ENCODE assay signal across 21 cellular contexts in the genomic region with DNA sequence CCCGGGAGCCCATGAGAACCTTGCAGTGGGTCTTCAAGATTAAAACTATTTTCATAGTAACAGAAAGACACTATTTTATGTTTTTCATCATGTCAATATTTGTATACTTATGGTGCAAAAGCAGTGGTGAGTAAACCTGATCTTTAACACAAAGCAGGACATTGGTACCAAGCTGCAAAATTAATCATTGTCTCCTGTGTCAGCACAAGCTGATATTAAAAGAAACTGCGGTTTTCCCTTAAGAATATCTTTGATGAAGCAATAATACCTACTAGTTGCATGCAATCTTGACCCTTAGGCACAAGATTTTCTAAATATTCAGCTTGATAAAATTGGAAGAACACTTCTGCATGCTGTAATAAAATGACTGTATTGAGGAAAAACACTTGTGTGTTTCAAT.
DNase-seq lines count a peak whose midpoint lies in the region; ATAC-seq, FAIRE-seq and TF ChIP-seq lines count a peak whose summit lies in the region.
"Had no signal": no experiment of that assay in that cellular context is flagged by ENCODE, and none has a peak within 500 bp of the region (broad histone marks: within the 10 kb centered on the region; RNA-seq: fewer than 3 reads in every experiment).

No MANE protein-coding gene starts in this region.

- no peak for TF ChIP-seq RAD21 in liver (IDR thresholded peaks at IDR 0.05)
- TF ChIP-seq RAD21 in HepG2 (CRISPR knock-in tag; IDR thresholded peaks at IDR 0.05), result no peak

- no peak for TF ChIP-seq EP300 in HepG2 (IDR thresholded peaks at IDR 0.05; ENCODE audit: low read depth in 2 of 2, low read length in 2 of 2)
- TF ChIP-seq EP300 in HepG2 (CRISPR knock-in tag; IDR thresholded peaks at IDR 0.05; ENCODE audit: borderline replicate concordance), result no peak

- CTCF ChIA-PET in HepG2 (lab: Yijun Ruan, JAX; ENCODE audit: low intra/inter-chr PET ratio, low total read pairs), result no interaction called here

- H3K4me3 ChIP-seq in liver (ENCODE audit: low read depth in 1 of 3, low read length in 3 of 3), result no peak overlapping the region
- no peak overlapping the region for H3K4me3 ChIP-seq in HepG2 (replicated peaks in 1 of 3; ENCODE audit: insufficient read depth in 1 of 3, low read depth in 2 of 3, low read length in 3 of 3)
- no peak overlapping the region for H3K4me3 ChIP-seq in adipocyte (ENCODE audit: low read length)
- H3K4me3 ChIP-seq in right lobe of liver, result no peak overlapping the region
- H3K4me3 ChIP-seq: BLaER1 had no signal

- no peaks in the 10 kb centered on the region for H3K36me3 ChIP-seq in liver (ENCODE audit: control insufficient read depth in 4 of 4, insufficient read depth in 3 of 4, low read depth in 1 of 4, low read length in 3 of 4)
- no peaks in the 10 kb centered on the region for H3K36me3 ChIP-seq in HepG2 (replicated peaks in 1 of 2; ENCODE audit: control insufficient read depth in 1 of 2, insufficient read depth in 2 of 2, low read length in 2 of 2)
- H3K36me3 ChIP-seq in adipocyte (ENCODE audit: control insufficient read depth, insufficient read depth, low read length, severe bottlenecking), result no peaks in the 10 kb centered on the region
- no peaks in the 10 kb centered on the region for H3K36me3 ChIP-seq in right lobe of liver
- H3K36me3 ChIP-seq: BLaER1 had no signal

- POLR2A ChIA-PET in HepG2 (lab: Yijun Ruan, JAX), result no interaction called here

- H4K20me1 ChIP-seq in HepG2 (ENCODE audit: insufficient read depth, low read length), result no peaks in the 10 kb centered on the region
- H4K20me1 ChIP-seq: BLaER1 had no signal

- H3K27ac ChIP-seq in liver (ENCODE audit: low read depth in 1 of 2, low read length in 2 of 2), result no peak overlapping the region
- no peak overlapping the region for H3K27ac ChIP-seq in HepG2 (ENCODE audit: extremely low read length, insufficient read depth, low read length)
- H3K27ac ChIP-seq in right lobe of liver, result peak overlapping the region in 1 of 3 donors; percentile 46
- H3K27ac ChIP-seq: BLaER1 had no signal

- no peak for TF ChIP-seq POLR2A in HepG2 (IDR thresholded peaks at IDR 0.05; ENCODE audit: insufficient read depth in 1 of 2, low read depth in 2 of 2, low read length in 2 of 2)
- no peak for TF ChIP-seq POLR2A in right lobe of liver (IDR thresholded peaks at IDR 0.05)
- no peak for TF ChIP-seq POLR2A in GM12892 (IDR thresholded peaks at IDR 0.05; ENCODE audit: low read depth, low read length)

- no peak overlapping the region for H2AFZ ChIP-seq in HepG2 (ENCODE audit: low read length)

- WGBS in liver, result 42% methylated on average over 2 of the region's 2 CpGs
- WGBS in HepG2 (ENCODE audit: low lambda C conversion rate), result 1% methylated on average over 2 of the region's 2 CpGs
- WGBS in right lobe of liver (ENCODE audit: insufficient coverage, low coverage, low lambda C conversion rate, missing lambda C conversion rate), result 16% methylated on average over 2 of the region's 2 CpGs

- no peaks in the 10 kb centered on the region for H3K9me3 ChIP-seq in liver (ENCODE audit: control insufficient read depth in 4 of 4, low read length in 3 of 4)
- no peaks in the 10 kb centered on the region for H3K9me3 ChIP-seq in HepG2 (ENCODE audit: low read length)
- no peaks in the 10 kb centered on the region for H3K9me3 ChIP-seq in adipocyte (ENCODE audit: control insufficient read depth, low read length)
- H3K9me3 ChIP-seq in right lobe of liver, result no peaks in the 10 kb centered on the region
- H3K9me3 ChIP-seq: BLaER1 had no signal

- no peak for DNase-seq in HepG2 (ENCODE audit: low spot score)
- DNase-seq in adipocyte (ENCODE audit: low read depth), result no peak
- no peak for DNase-seq in right lobe of liver
- DNase-seq in GM13976 (ENCODE audit: low spot score), result no peak
- DNase-seq in GM12892 (ENCODE audit: insufficient read length), result no peak
- DNase-seq: CD8-positive, alpha-beta T cell; DND-41; GOT3; KBM-7; NCI-H1105; NCI-H1694; NCI-H2227 treated with DMSO at 0.1 percent for 48 hours; NCI-H526 had no signal

- H3K9ac ChIP-seq in liver (ENCODE audit: low read depth in 1 of 2, low read length in 2 of 2) (no peak overlapping the region), HepG2 (ENCODE audit: insufficient read depth, low read depth, low read length) (no peak overlapping the region), adipocyte (ENCODE audit: low read length) (peak overlapping the region; percentile 21)
- H3K9ac ChIP-seq: BLaER1 had no signal

- no peak overlapping the region for H3K4me2 ChIP-seq in HepG2 (ENCODE audit: low read depth, low read length)
- H3K4me2 ChIP-seq: BLaER1 had no signal

- peaks cover 0 to 6% (median 2%) of the 10 kb centered on the region in 4 donors for H3K4me1 ChIP-seq in liver (ENCODE audit: control insufficient read depth in 4 of 4, insufficient read depth in 4 of 4, low read length in 3 of 4)
- no peaks in the 10 kb centered on the region for H3K4me1 ChIP-seq in HepG2 (ENCODE audit: insufficient read depth, low read length)
- H3K4me1 ChIP-seq in adipocyte (ENCODE audit: control insufficient read depth, insufficient read depth, low read length), result peaks cover 30% of the 10 kb centered on the region
- H3K4me1 ChIP-seq in right lobe of liver, result peaks cover 0 to 17% (median 2%) of the 10 kb centered on the region in 4 donors
- H3K4me1 ChIP-seq: BLaER1 had no signal

- intact Hi-C loops in HepG2 (cut with micrococcal nuclease; ENCODE audit: unreplicated experiment) (no loop called here), right lobe of liver (cut with DNase I) (no loop called here)

- FAIRE-seq in HepG2 (lab: Jason Lieb, UNC) (no peak), GM12892 (lab: Jason Lieb, UNC) (no peak)
- FAIRE-seq: D721Med, G401.6 had no signal

- in situ Hi-C loops in HepG2 (cut with HindIII; ENCODE audit: extremely low pct_ligation_motif_present, low pct_unique_long_range_greater_than_20kb), result no loop called here
- in situ Hi-C loops in GM13976 (cut with MboI; ENCODE audit: low sequenced_read_pairs, unreplicated experiment), result no loop called here

- no TSS peak for BruUV-seq in HepG2 (replicated peaks; lab: Mats Ljungman, UMichigan)

- TF ChIP-seq CTCF in liver (IDR thresholded peaks at IDR 0.05; ENCODE audit: low read depth, low read length, missing input control) (no peak), HepG2 (CRISPR knock-in tag; IDR thresholded peaks at IDR 0.05) (no peak), right lobe of liver (IDR thresholded peaks at IDR 0.05) (no peak), GM13976 (IDR thresholded peaks at IDR 0.05; ENCODE audit: borderline replicate concordance, control extremely low read depth, extremely low read depth, insufficient read depth, missing control alignments) (no peak)

- no peaks in the 10 kb centered on the region for H3K79me2 ChIP-seq in HepG2 (ENCODE audit: insufficient read depth, low read length)

- H3K27me3 ChIP-seq in liver (ENCODE audit: control insufficient read depth in 4 of 4, insufficient read depth in 4 of 4, low read length in 3 of 4) (no peaks in the 10 kb centered on the region), HepG2 (ENCODE audit: control insufficient read depth in 1 of 2, insufficient read depth in 2 of 2, low read length in 2 of 2) (no peaks in the 10 kb centered on the region), adipocyte (replicated peaks; ENCODE audit: control insufficient read depth, insufficient read depth, low read length) (no peaks in the 10 kb centered on the region), right lobe of liver (no peaks in the 10 kb centered on the region)
- H3K27me3 ChIP-seq: BLaER1 had no signal

- no peak for ATAC-seq in HepG2
- peak; percentile 43 to 80 (median 79) for ATAC-seq in right lobe of liver
- ATAC-seq in GM18498 (IDR thresholded peaks at IDR 0.05; ENCODE audit: unreplicated experiment), result no peak
- no peak for ATAC-seq in HG03196 (IDR thresholded peaks at IDR 0.05; ENCODE audit: unreplicated experiment)
- ATAC-seq: CD8-positive, alpha-beta T cell; Panc1; Right ventricle myocardium inferior had no signal

TF ChIP-seq in liver, 16 proteins besides CTCF, POLR2A, EP300 and RAD21 (continues in another document):
- TF ChIP-seq HNF4A (conservative IDR thresholded peaks at IDR 0.05) (peak in 1 of 2 donors; percentile 58), FOXA1 (IDR thresholded peaks at IDR 0.05) (no peak)

TF ChIP-seq in HepG2, 621 proteins besides CTCF, POLR2A, EP300 and RAD21 (continues in another document):
- TF ChIP-seq, protein P1, sequence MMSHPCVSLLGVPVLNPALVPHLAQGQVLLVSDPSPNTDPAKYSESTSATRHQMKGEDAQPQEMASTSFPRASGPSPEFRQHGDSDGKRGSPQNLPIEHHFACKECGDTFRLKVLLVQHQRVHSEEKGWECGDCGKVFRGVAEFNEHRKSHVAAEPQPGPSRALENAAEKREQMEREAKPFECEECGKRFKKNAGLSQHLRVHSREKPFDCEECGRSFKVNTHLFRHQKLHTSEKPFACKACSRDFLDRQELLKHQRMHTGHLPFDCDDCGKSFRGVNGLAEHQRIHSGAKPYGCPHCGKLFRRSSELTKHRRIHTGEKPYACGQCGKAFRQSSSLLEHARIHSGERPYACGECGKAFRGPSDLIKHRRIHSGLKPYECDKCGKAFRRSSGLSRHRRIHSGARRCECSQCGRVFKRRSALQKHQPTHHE (CRISPR knock-in tag; IDR thresholded peaks at IDR 0.05; ENCODE audit: borderline replicate concordance), result no peak
- TF ChIP-seq RARG (CRISPR knock-in tag; IDR thresholded peaks at IDR 0.05; ENCODE audit: low read depth), result no peak
- no peak for TF ChIP-seq ZNF572 (CRISPR knock-in tag; IDR thresholded peaks at IDR 0.05)
- no peak for TF ChIP-seq CAMTA2 (CRISPR knock-in tag; IDR thresholded peaks at IDR 0.05; ENCODE audit: borderline replicate concordance)
- TF ChIP-seq ARHGAP35 (CRISPR knock-in tag; IDR thresholded peaks at IDR 0.05; ENCODE audit: borderline replicate concordance), result no peak
- no peak for TF ChIP-seq JUNB (CRISPR knock-in tag; IDR thresholded peaks at IDR 0.05; ENCODE audit: borderline replicate concordance)
- TF ChIP-seq ZNF253 (CRISPR knock-in tag; IDR thresholded peaks at IDR 0.05; ENCODE audit: borderline replicate concordance), result no peak

Comparison
In these comparisons a context has a peak if more than half of its experiments do, and no peak if none do; other contexts are left out.
1. ATAC-seq: peak in right lobe of liver (4 of 4); none in HepG2 (single experiment), GM18498 (single experiment) and HG03196 (single experiment).